In the genomic region with DNA sequence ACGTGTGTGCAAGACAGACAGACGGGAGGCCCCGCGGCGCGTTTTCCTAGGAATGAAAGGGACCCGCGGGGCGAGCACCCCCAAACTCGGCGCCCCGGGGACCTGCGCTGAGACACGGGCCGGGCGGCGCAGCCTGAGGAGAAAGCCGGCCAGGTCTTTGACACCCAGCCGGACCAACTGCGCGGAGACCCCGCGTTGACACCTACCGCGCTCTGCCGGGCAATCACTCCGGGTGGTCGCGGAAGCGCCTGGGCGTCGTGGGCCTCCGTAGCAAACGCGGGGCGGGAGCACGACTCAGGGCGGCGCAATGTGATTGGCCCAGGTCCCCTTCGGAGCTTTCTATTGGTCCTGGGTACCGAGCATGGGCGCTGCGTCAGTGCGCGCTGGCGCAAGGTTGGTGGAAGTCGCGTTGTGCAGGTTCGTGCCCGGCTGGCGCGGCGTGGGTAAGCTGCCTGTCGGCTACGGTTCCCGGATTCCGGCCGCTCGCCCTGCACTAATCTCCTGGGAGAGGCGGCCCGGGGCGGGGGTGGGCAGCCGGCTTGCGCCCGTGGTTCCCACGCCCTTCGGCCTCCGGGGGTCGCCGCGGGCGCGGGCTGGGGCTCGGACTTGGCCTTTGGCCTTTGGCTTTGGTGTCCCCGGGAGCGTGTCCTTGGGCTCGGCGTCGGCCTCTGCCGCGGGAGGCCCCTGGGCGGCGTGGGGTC, we compare ENCODE assay signal across 1 cellular context.
TF ChIP-seq lines count a peak whose summit lies in the region.

TSS of gene FASTKD3 (minus strand) at position 259 of the 701 bp plus-strand sequence. CDS start 948 bp downstream, outside the sequence.
TSS of gene MTRR (plus strand) at position 376 of the 701 bp plus-strand sequence. CDS start 1,647 bp downstream, outside the sequence.

TF ChIP-seq in HepG2, 621 proteins besides CTCF, POLR2A, EP300 and RAD21 (continued from another document and continues in another):
- TF ChIP-seq, protein P1, sequence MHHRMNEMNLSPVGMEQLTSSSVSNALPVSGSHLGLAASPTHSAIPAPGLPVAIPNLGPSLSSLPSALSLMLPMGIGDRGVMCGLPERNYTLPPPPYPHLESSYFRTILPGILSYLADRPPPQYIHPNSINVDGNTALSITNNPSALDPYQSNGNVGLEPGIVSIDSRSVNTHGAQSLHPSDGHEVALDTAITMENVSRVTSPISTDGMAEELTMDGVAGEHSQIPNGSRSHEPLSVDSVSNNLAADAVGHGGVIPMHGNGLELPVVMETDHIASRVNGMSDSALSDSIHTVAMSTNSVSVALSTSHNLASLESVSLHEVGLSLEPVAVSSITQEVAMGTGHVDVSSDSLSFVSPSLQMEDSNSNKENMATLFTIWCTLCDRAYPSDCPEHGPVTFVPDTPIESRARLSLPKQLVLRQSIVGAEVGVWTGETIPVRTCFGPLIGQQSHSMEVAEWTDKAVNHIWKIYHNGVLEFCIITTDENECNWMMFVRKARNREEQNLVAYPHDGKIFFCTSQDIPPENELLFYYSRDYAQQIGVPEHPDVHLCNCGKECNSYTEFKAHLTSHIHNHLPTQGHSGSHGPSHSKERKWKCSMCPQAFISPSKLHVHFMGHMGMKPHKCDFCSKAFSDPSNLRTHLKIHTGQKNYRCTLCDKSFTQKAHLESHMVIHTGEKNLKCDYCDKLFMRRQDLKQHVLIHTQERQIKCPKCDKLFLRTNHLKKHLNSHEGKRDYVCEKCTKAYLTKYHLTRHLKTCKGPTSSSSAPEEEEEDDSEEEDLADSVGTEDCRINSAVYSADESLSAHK (CRISPR knock-in tag; IDR thresholded peaks at IDR 0.05; ENCODE audit: borderline replicate concordance) = no peak
- TF ChIP-seq, protein P2, sequence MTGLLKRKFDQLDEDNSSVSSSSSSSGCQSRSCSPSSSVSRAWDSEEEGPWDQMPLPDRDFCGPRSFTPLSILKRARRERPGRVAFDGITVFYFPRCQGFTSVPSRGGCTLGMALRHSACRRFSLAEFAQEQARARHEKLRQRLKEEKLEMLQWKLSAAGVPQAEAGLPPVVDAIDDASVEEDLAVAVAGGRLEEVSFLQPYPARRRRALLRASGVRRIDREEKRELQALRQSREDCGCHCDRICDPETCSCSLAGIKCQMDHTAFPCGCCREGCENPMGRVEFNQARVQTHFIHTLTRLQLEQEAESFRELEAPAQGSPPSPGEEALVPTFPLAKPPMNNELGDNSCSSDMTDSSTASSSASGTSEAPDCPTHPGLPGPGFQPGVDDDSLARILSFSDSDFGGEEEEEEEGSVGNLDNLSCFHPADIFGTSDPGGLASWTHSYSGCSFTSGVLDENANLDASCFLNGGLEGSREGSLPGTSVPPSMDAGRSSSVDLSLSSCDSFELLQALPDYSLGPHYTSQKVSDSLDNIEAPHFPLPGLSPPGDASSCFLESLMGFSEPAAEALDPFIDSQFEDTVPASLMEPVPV (CRISPR knock-in tag; IDR thresholded peaks at IDR 0.05) = peak; percentile 80; the same call in 1 of the 2 replicates
- no peak for TF ChIP-seq NCOA1 (CRISPR knock-in tag; IDR thresholded peaks at IDR 0.05)
- 0 out of 2 replicates have a peak, but pooled peaks have one; percentile 63 for TF ChIP-seq TOPORS (CRISPR knock-in tag; IDR thresholded peaks at IDR 0.05)
- TF ChIP-seq NFE2L2 (IDR thresholded peaks at IDR 0.05; ENCODE audit: low read length) = no peak
- peak; percentile 74; the same call in 1 of the 2 replicates for TF ChIP-seq POGK (CRISPR knock-in tag; conservative IDR thresholded peaks at IDR 0.05)
- TF ChIP-seq, protein P3, sequence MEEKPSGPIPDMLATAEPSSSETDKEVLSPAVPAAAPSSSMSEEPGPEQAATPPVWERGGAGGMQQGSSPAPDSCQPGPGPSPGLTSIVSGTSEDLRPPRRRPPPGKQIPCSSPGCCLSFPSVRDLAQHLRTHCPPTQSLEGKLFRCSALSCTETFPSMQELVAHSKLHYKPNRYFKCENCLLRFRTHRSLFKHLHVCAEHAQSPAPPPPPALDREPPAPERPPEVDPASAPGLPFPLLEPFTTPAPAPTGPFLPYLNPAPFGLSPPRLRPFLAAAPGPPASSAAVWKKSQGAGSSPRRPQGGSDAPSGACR (CRISPR knock-in tag; IDR thresholded peaks at IDR 0.05) = no peak
- TF ChIP-seq MIER2 (CRISPR knock-in tag; IDR thresholded peaks at IDR 0.05) = 0 out of 2 replicates have a peak, but pooled peaks have one; percentile 12
- 0 out of 2 replicates have a peak, but pooled peaks have one; percentile 49 for TF ChIP-seq ZNF235 (CRISPR knock-in tag; IDR thresholded peaks at IDR 0.05; ENCODE audit: borderline replicate concordance)
- TF ChIP-seq MEIS1 (CRISPR knock-in tag; IDR thresholded peaks at IDR 0.05; ENCODE audit: borderline replicate concordance) = 0 out of 2 replicates have a peak, but pooled peaks have one; percentile 29
- peak; percentile 17; the same call in 1 of the 2 replicates for TF ChIP-seq ZNF331 (CRISPR knock-in tag; IDR thresholded peaks at IDR 0.05)
- TF ChIP-seq XRCC5 (optimal IDR thresholded peaks at IDR 0.05; ENCODE audit: low read length) = peak; percentile 22
- 0 out of 2 replicates have a peak, but pooled peaks have one; percentile 23 for TF ChIP-seq ZFP82 (CRISPR knock-in tag; IDR thresholded peaks at IDR 0.05; ENCODE audit: borderline replicate concordance)
- peak; percentile 78; the same call in 1 of the 2 replicates for TF ChIP-seq SAP130 (CRISPR knock-in tag; IDR thresholded peaks at IDR 0.05; ENCODE audit: low read depth)
- no peak for TF ChIP-seq AKAP8 (CRISPR knock-in tag; IDR thresholded peaks at IDR 0.05)
- no peak for TF ChIP-seq RNF219 (CRISPR knock-in tag; IDR thresholded peaks at IDR 0.05)
- TF ChIP-seq ZBTB7B (CRISPR knock-in tag; IDR thresholded peaks at IDR 0.05) = peak; percentile 99
- peak; percentile 21; the same call in 1 of the 2 replicates for TF ChIP-seq KDM3A (CRISPR knock-in tag; IDR thresholded peaks at IDR 0.05; ENCODE audit: low read depth)
- TF ChIP-seq KDM2A (CRISPR knock-in tag; IDR thresholded peaks at IDR 0.05; ENCODE audit: borderline replicate concordance, low read depth) = peak; percentile 89
- TF ChIP-seq RFX5 (IDR thresholded peaks at IDR 0.05; ENCODE audit: low read depth, low read length) = peak; percentile 49; the same call in 1 of the 2 replicates
- TF ChIP-seq SALL1 (CRISPR knock-in tag; IDR thresholded peaks at IDR 0.05) = peak; percentile 56
- TF ChIP-seq ESRRA (CRISPR knock-in tag; IDR thresholded peaks at IDR 0.05; ENCODE audit: low read depth) = peak; percentile 76; the same call in 1 of the 2 replicates
- TF ChIP-seq HES4 (CRISPR knock-in tag; IDR thresholded peaks at IDR 0.05; ENCODE audit: borderline replicate concordance) = 0 out of 2 replicates have a peak, but pooled peaks have one; percentile 19
- TF ChIP-seq KLF13 (CRISPR knock-in tag; IDR thresholded peaks at IDR 0.05) = no peak
- no peak for TF ChIP-seq ZNF513 (CRISPR knock-in tag; conservative IDR thresholded peaks at IDR 0.05)
- peak; percentile 31; the same call in 1 of the 2 replicates for TF ChIP-seq ZMAT3 (CRISPR knock-in tag; conservative IDR thresholded peaks at IDR 0.05)
- no peak for TF ChIP-seq ZIK1 (CRISPR knock-in tag; IDR thresholded peaks at IDR 0.05; ENCODE audit: borderline replicate concordance, low read depth)
- TF ChIP-seq, protein P4, sequence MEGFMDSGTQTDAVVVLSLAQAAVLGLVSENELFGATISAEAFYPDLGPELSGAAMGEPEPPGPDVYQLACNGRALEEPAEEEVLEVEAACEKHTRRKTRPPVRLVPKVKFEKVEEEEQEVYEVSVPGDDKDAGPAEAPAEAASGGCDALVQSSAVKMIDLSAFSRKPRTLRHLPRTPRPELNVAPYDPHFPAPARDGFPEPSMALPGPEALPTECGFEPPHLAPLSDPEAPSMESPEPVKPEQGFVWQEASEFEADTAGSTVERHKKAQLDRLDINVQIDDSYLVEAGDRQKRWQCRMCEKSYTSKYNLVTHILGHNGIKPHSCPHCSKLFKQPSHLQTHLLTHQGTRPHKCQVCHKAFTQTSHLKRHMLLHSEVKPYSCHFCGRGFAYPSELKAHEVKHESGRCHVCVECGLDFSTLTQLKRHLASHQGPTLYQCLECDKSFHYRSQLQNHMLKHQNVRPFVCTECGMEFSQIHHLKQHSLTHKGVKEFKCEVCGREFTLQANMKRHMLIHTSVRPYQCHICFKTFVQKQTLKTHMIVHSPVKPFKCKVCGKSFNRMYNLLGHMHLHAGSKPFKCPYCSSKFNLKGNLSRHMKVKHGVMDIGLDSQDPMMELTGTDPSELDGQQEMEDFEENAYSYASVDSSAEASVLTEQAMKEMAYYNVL (CRISPR knock-in tag; IDR thresholded peaks at IDR 0.05; ENCODE audit: borderline replicate concordance) = no peak
- TF ChIP-seq ZNF569 (CRISPR knock-in tag; IDR thresholded peaks at IDR 0.05; ENCODE audit: borderline replicate concordance) = no peak
- TF ChIP-seq, protein P5, sequence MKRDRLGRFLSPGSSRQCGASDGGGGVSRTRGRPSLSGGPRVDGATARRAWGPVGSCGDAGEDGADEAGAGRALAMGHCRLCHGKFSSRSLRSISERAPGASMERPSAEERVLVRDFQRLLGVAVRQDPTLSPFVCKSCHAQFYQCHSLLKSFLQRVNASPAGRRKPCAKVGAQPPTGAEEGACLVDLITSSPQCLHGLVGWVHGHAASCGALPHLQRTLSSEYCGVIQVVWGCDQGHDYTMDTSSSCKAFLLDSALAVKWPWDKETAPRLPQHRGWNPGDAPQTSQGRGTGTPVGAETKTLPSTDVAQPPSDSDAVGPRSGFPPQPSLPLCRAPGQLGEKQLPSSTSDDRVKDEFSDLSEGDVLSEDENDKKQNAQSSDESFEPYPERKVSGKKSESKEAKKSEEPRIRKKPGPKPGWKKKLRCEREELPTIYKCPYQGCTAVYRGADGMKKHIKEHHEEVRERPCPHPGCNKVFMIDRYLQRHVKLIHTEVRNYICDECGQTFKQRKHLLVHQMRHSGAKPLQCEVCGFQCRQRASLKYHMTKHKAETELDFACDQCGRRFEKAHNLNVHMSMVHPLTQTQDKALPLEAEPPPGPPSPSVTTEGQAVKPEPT (CRISPR knock-in tag; IDR thresholded peaks at IDR 0.05; ENCODE audit: low read depth) = no peak
- no peak for TF ChIP-seq ZNF607 (CRISPR knock-in tag; IDR thresholded peaks at IDR 0.05; ENCODE audit: borderline replicate concordance)
- TF ChIP-seq MED13 (CRISPR knock-in tag; IDR thresholded peaks at IDR 0.05) = 0 out of 2 replicates have a peak, but pooled peaks have one; percentile 33
- peak; percentile 72 for TF ChIP-seq TARDBP (CRISPR knock-in tag; IDR thresholded peaks at IDR 0.05)
- TF ChIP-seq ERF (CRISPR knock-in tag; IDR thresholded peaks at IDR 0.05) = no peak; the same call in 1 of the 2 replicates
- peak; percentile 89; the same call in 1 of the 2 replicates for TF ChIP-seq MTA1 (CRISPR knock-in tag; IDR thresholded peaks at IDR 0.05; ENCODE audit: borderline replicate concordance)
- TF ChIP-seq NPAS2 (CRISPR knock-in tag; IDR thresholded peaks at IDR 0.05; ENCODE audit: borderline replicate concordance) = no peak
- TF ChIP-seq HOXA7 (CRISPR knock-in tag; IDR thresholded peaks at IDR 0.05) = no peak
- TF ChIP-seq ZNF138 (CRISPR knock-in tag; IDR thresholded peaks at IDR 0.05; ENCODE audit: low read depth) = no peak
- TF ChIP-seq HOXD1 (CRISPR knock-in tag; IDR thresholded peaks at IDR 0.05) = no peak; the same call in 1 of the 2 replicates
- no peak for TF ChIP-seq CBX2 (IDR thresholded peaks at IDR 0.05; ENCODE audit: low read depth, low read length)
- TF ChIP-seq CBX2 (CRISPR knock-in tag; IDR thresholded peaks at IDR 0.05; ENCODE audit: low read depth) = no peak; the same call in 1 of the 2 replicates
- TF ChIP-seq THAP11 (CRISPR knock-in tag; IDR thresholded peaks at IDR 0.05) = peak; percentile 88
